12 cellular contexts compared by ENCODE assay signal in the genomic region with DNA sequence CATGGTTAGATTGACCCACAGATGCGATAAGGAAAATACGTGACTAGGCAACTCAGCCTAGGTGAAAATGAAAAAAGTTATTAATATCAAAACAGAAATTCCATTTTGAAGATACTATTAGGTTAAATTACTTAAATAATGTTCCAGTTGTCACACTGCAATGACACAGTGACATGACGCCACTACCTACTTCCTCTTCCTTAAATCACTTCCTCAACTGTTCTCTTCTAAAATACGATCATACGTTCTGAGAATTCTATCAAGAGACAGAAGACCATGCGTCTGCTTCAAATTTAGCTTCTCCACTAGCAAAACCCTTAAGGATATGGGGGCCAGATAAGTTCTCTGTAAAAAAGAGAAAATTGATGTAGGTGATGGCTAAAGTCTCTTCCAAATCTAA. TPM values are rescaled to one million over a fixed set of nuclear protein-coding genes. Genes with fewer than 3 reads are reported as not detected.
A peak's percentile ranks its signal among the peaks of the same experiment; 100 is the strongest.
DNase-seq lines count a peak whose midpoint lies in the region; ATAC-seq and TF ChIP-seq lines count a peak whose summit lies in the region.
"Had no signal": no experiment of that assay in that cellular context is flagged by ENCODE, and none has a peak within 500 bp of the region (broad histone marks: within the 10 kb centered on the region; RNA-seq: fewer than 3 reads in every experiment).

No MANE protein-coding gene starts in this region.

- DNase-seq in AML-193 (lab: John Stamatoyannopoulos, UW) = peak; percentile 79
- DNase-seq in SIG-M5 treated with dmso at 0.1 percent for 504 hours (lab: John Stamatoyannopoulos, UW; ENCODE audit: unreplicated experiment) = peak; percentile 73
- DNase-seq in left lung = no peak
- DNase-seq in NCI-H1048 (lab: John Stamatoyannopoulos, UW) = no peak
- DNase-seq in DMS79 treated with DMSO at 0.1 percent for 48 hours (lab: John Stamatoyannopoulos, UW) = no peak
- no peak for DNase-seq in NCI-H345 treated with DMSO at 0.1 percent for 48 hours (lab: John Stamatoyannopoulos, UW; ENCODE audit: unreplicated experiment)
- DNase-seq: activated CD4-positive, alpha-beta T cell treated with anti-CD3 and anti-CD28 coated beads, Interleukin-2, amount 10 ng/mL, durations not matched to agents 7 days and 5 days; activated gamma-delta T cell treated with Interleukin-2 at 50 U/mL for 16 hours; glutamatergic neuron had no signal

- H3K27me3 ChIP-seq in left lung = no peaks in the 10 kb centered on the region

- TF ChIP-seq CTCF in left lung (IDR thresholded peaks at IDR 0.05) = no peak

- peaks cover 0 to 64% of the 10 kb centered on the region in 2 donors for H3K36me3 ChIP-seq in left lung

- peak overlapping the region in 1 of 2 donors; percentile 7 for H3K4me3 ChIP-seq in left lung

- H3K9me3 ChIP-seq in left lung = no peaks in the 10 kb centered on the region

- H3K4me1 ChIP-seq in left lung = peaks cover 0 to 30% of the 10 kb centered on the region in 2 donors

- intact Hi-C loops in left lung (cut with DNase I) = no loop called here

- peak overlapping the region in 1 of 2 donors; percentile 85 for H3K27ac ChIP-seq in left lung

- ATAC-seq in GM21723 (IDR thresholded peaks at IDR 0.05; ENCODE audit: unreplicated experiment) (peak; percentile 55), left lung (peak; percentile 32), HG03175 (IDR thresholded peaks at IDR 0.05; ENCODE audit: unreplicated experiment) (no peak)
- ATAC-seq: left lobe of liver had no signal

RNA-seq across cellular contexts. Expression of a gene that starts 18.2 kb away (rescaled TPM):
- 10 to 100 TPM; 67.9 to 83.8 TPM for total RNA-seq in left lung

Comparison
In these comparisons a context has a peak if more than half of its experiments do, and no peak if none do; other contexts are left out.
1. DNase-seq: peak in AML-193 (2 of 2) and SIG-M5 treated with dmso at 0.1 percent for 504 hours (single experiment); none in left lung (0 of 2), NCI-H1048 (single experiment), DMS79 treated with DMSO at 0.1 percent for 48 hours (single experiment) and NCI-H345 treated with DMSO at 0.1 percent for 48 hours (single experiment).